ENCODE assay signal across 15 cellular contexts in genomic region chr17:55563363-55563762, GRCh38. TPM values are rescaled to one million over a fixed set of nuclear protein-coding genes. Genes with fewer than 3 reads are reported as not detected.
A peak's percentile ranks its signal among the peaks of the same experiment; 100 is the strongest.
DNase-seq lines count a peak whose midpoint lies in the region; ATAC-seq and TF ChIP-seq lines count a peak whose summit lies in the region.
"Had no signal": no experiment of that assay in that cellular context is flagged by ENCODE, and none has a peak within 500 bp of the region (broad histone marks: within the 10 kb centered on the region; RNA-seq: fewer than 3 reads in every experiment).

No MANE protein-coding gene starts in this region.

- H3K9ac ChIP-seq in trophoblast cell (ENCODE audit: low read length): no peak overlapping the region
- H3K9ac ChIP-seq: BLaER1 treated with 17β-estradiol and CSF1 and Interleukin-3, amounts not matched to agents 10 nM and 100 nM; GM23248 had no signal

- no peak overlapping the region for H4K12ac ChIP-seq in trophoblast cell (ENCODE audit: low read depth, low read length)

- H3K18ac ChIP-seq in trophoblast cell (ENCODE audit: low read length): no peak overlapping the region

- no peaks in the 10 kb centered on the region for H3K36me3 ChIP-seq in trophoblast cell (ENCODE audit: control insufficient read depth in 1 of 2, insufficient read depth in 2 of 2, low read length in 2 of 2)
- H3K36me3 ChIP-seq: BLaER1 treated with 17β-estradiol and CSF1 and Interleukin-3, amounts not matched to agents 10 nM and 100 nM had no signal

- H3K4me3 ChIP-seq in GM12865 (ENCODE audit: low read depth, low read length): no peak overlapping the region
- no peak overlapping the region for H3K4me3 ChIP-seq in trophoblast cell (ENCODE audit: low read depth, low read length)
- H3K4me3 ChIP-seq: BLaER1 treated with 17β-estradiol and CSF1 and Interleukin-3, amounts not matched to agents 10 nM and 100 nM; GM23248 had no signal

- H3K9me3 ChIP-seq in trophoblast cell (ENCODE audit: insufficient read depth, low read depth, low read length): no peaks in the 10 kb centered on the region
- H3K9me3 ChIP-seq: BLaER1 treated with 17β-estradiol and CSF1 and Interleukin-3, amounts not matched to agents 10 nM and 100 nM had no signal

- no peak overlapping the region for H3K23ac ChIP-seq in trophoblast cell (ENCODE audit: low read length)

- peaks cover 3 to 7% of the 10 kb centered on the region in 2 experiments for H3K4me1 ChIP-seq in trophoblast cell (ENCODE audit: control insufficient read depth in 1 of 2, insufficient read depth in 2 of 2, low read length in 2 of 2)
- H3K4me1 ChIP-seq: BLaER1 treated with 17β-estradiol and CSF1 and Interleukin-3, amounts not matched to agents 10 nM and 100 nM had no signal

- peak; percentile 7 for DNase-seq in GM12865 (ENCODE audit: low read depth)
- DNase-seq in fibroblast of peridontal ligament (ENCODE audit: extremely low read depth): peak; percentile 33
- no peak for DNase-seq in trophoblast cell
- no peak for DNase-seq in GF-D8 (lab: John Stamatoyannopoulos, UW)
- DNase-seq in GM13977 (ENCODE audit: low spot score): no peak
- DNase-seq: ACHN; CD4-positive, CD25-positive, alpha-beta regulatory T cell; DMS79; Kasumi-1; KBM-7 had no signal

- H3K4ac ChIP-seq in trophoblast cell (ENCODE audit: low read depth, low read length): no peak overlapping the region

- no peak overlapping the region for H2AFZ ChIP-seq in trophoblast cell (ENCODE audit: insufficient read depth, low read length, poor library complexity)
- H2AFZ ChIP-seq: GM23248 had no signal

- H3K79me2 ChIP-seq in trophoblast cell (ENCODE audit: control insufficient read depth, insufficient read depth, low read length, poor library complexity): no peaks in the 10 kb centered on the region

- H3K27me3 ChIP-seq in trophoblast cell (ENCODE audit: insufficient read depth, low read length): no peaks in the 10 kb centered on the region
- H3K27me3 ChIP-seq: BLaER1 treated with 17β-estradiol and CSF1 and Interleukin-3, amounts not matched to agents 10 nM and 100 nM had no signal

- no peak overlapping the region for H4K8ac ChIP-seq in trophoblast cell (ENCODE audit: low read depth, low read length)

- no CpG with 5 or more reads among the region's 1 CpG for WGBS in trophoblast cell (ENCODE audit: extremely low coverage, insufficient coverage, insufficient read length)

- H2BK5ac ChIP-seq in trophoblast cell (ENCODE audit: low read depth, low read length, poor library complexity): no peak overlapping the region

- no peak overlapping the region for H2BK12ac ChIP-seq in trophoblast cell (ENCODE audit: low read length)

- in situ Hi-C loops in GM13977 (cut with MboI; ENCODE audit: low pct_unique_long_range_greater_than_20kb, low sequenced_read_pairs, unreplicated experiment): no loop called here

- H4K91ac ChIP-seq in trophoblast cell (ENCODE audit: low read depth, low read length): no peak overlapping the region

- H3K4me2 ChIP-seq in trophoblast cell (ENCODE audit: low read length): no peak overlapping the region
- H3K4me2 ChIP-seq: BLaER1 treated with 17β-estradiol and CSF1 and Interleukin-3, amounts not matched to agents 10 nM and 100 nM had no signal

- no peak overlapping the region for H2AK5ac ChIP-seq in trophoblast cell (ENCODE audit: low read length)

- ATAC-seq in GM18867 (IDR thresholded peaks at IDR 0.05; ENCODE audit: unreplicated experiment) (peak; percentile 69), HG03439 (IDR thresholded peaks at IDR 0.05; ENCODE audit: unreplicated experiment) (peak; percentile 67)
- ATAC-seq: HCT116 had no signal

- no peak overlapping the region for H3K27ac ChIP-seq in trophoblast cell (ENCODE audit: low read depth, low read length)
- H3K27ac ChIP-seq: BLaER1 treated with 17β-estradiol and CSF1 and Interleukin-3, amounts not matched to agents 10 nM and 100 nM had no signal

- TF ChIP-seq CTCF in GM12865 (IDR thresholded peaks at IDR 0.05; ENCODE audit: insufficient read depth, low read depth, low read length, missing control alignments) (no peak), GM13977 (IDR thresholded peaks at IDR 0.05; ENCODE audit: extremely low read depth, insufficient read depth, missing control alignments) (no peak)

- H2BK120ac ChIP-seq in trophoblast cell (ENCODE audit: insufficient read depth, low read length, poor library complexity): no peak overlapping the region

- H3K79me1 ChIP-seq in trophoblast cell (ENCODE audit: low read length): no peaks in the 10 kb centered on the region

- H3K14ac ChIP-seq in trophoblast cell (ENCODE audit: low read length): no peak overlapping the region

RNA-seq across cellular contexts. Expression of gene SMIM36, which starts 52.1 kb away (rescaled TPM):
- polyA plus RNA-seq in trophoblast cell (2013): not detected in 2 replicates
- polyA plus RNA-seq: CD4-positive, CD25-positive, alpha-beta regulatory T cell; GM23248 had no signal

Comparison
In these comparisons a context has a peak if more than half of its experiments do, and no peak if none do; other contexts are left out.
1. DNase-seq: peak in GM12865 (single experiment) and fibroblast of peridontal ligament (single experiment); none in trophoblast cell (0 of 2), GF-D8 (single experiment) and GM13977 (single experiment).